Comparison of ENCODE assay signal across 8 cellular contexts in genomic region chr10:96090463-96090800, GRCh38. TPM values are rescaled to one million over a fixed set of nuclear protein-coding genes. Genes with fewer than 3 reads are reported as not detected.
DNase-seq lines count a peak whose midpoint lies in the region; ATAC-seq and TF ChIP-seq lines count a peak whose summit lies in the region.

No MANE protein-coding gene starts in this region.

- H3K9me2 ChIP-seq in PC-3 (replicated peaks; ENCODE audit: low read length), result no peaks in the 10 kb centered on the region

- H3K79me2 ChIP-seq in DND-41 (ENCODE audit: insufficient read depth, low read length) (no peaks in the 10 kb centered on the region; the same call in none of the 2 replicates), PC-3 (ENCODE audit: low read length) (no peaks in the 10 kb centered on the region)

- H3K4me2 ChIP-seq in DND-41 (ENCODE audit: insufficient read depth, low read length) (peak overlapping the region; percentile 70), PC-3 (ENCODE audit: low read length) (peak overlapping the region; percentile 98)

- intact Hi-C loops in PC-3 (cut with micrococcal nuclease), result loop anchor here (1.0 kb wide), 1 partner anchor 40 kb away; the partner anchor contains the start of gene ZNF518A

- TF ChIP-seq CTCF in DND-41 (IDR thresholded peaks at IDR 0.05; ENCODE audit: borderline replicate concordance, extremely low read depth, low read length, poor library complexity, severe bottlenecking) (no peak), PC-3 (conservative IDR thresholded peaks at IDR 0.05; ENCODE audit: low read depth, low read length) (no peak)

- CTCF ChIA-PET in PC-3 (lab: Charles Lee), result no interaction called here

- H3K9me3 ChIP-seq in DND-41 (ENCODE audit: insufficient read depth, low read length, severe bottlenecking), result no peaks in the 10 kb centered on the region
- H3K9me3 ChIP-seq in PC-3 (ENCODE audit: low read length), result no peaks in the 10 kb centered on the region
- peaks cover 3 to 4% of the 10 kb centered on the region in 2 donors for H3K9me3 ChIP-seq in duodenal mucosa (ENCODE audit: control insufficient read depth in 1 of 2, low read length in 2 of 2)

- no peaks in the 10 kb centered on the region for H3F3A ChIP-seq in PC-3 (ENCODE audit: low read length, unreplicated experiment)

- no peaks in the 10 kb centered on the region for H3K27me3 ChIP-seq in DND-41 (ENCODE audit: insufficient read depth, low read length, poor library complexity)
- H3K27me3 ChIP-seq in PC-3 (ENCODE audit: low read length), result peaks cover 20% of the 10 kb centered on the region
- H3K27me3 ChIP-seq in duodenal mucosa (ENCODE audit: control insufficient read depth in 1 of 2, insufficient read depth in 2 of 2, low read length in 2 of 2), result peaks cover 11 to 20% of the 10 kb centered on the region in 2 donors
- H3K27me3 ChIP-seq in rectal smooth muscle tissue (ENCODE audit: control insufficient read depth, insufficient read depth, low read length), result peaks cover 1% of the 10 kb centered on the region

- H2AFZ ChIP-seq in DND-41 (ENCODE audit: low read depth, low read length) (peak overlapping the region; percentile 92), PC-3 (ENCODE audit: low read length) (peak overlapping the region; percentile 99)

- H3K9ac ChIP-seq in DND-41 (ENCODE audit: low read depth, low read length) (peak overlapping the region; percentile 87), PC-3 (ENCODE audit: low read length) (peak overlapping the region; percentile 94), duodenal mucosa (ENCODE audit: low read depth in 1 of 2, low read length in 2 of 2) (peak overlapping the region in 1 of 2 donors; percentile 88), rectal smooth muscle tissue (ENCODE audit: low read length) (peak overlapping the region; percentile 53)

- H4K20me1 ChIP-seq in DND-41 (ENCODE audit: insufficient read depth, low read length), result no peaks in the 10 kb centered on the region
- H4K20me1 ChIP-seq in PC-3 (ENCODE audit: low read length), result no peaks in the 10 kb centered on the region

- H3K27ac ChIP-seq in DND-41 (ENCODE audit: low read length) (peak overlapping the region; percentile 98), PC-3 (ENCODE audit: low read length) (peak overlapping the region; percentile 92), duodenal mucosa (ENCODE audit: low read depth, low read length) (peak overlapping the region; percentile 65), rectal smooth muscle tissue (ENCODE audit: low read depth, low read length) (peak overlapping the region; percentile 93)

- no peaks in the 10 kb centered on the region for H3K36me3 ChIP-seq in DND-41 (ENCODE audit: insufficient read depth, low read length)
- no peaks in the 10 kb centered on the region for H3K36me3 ChIP-seq in PC-3 (ENCODE audit: low read depth, low read length)
- no peaks in the 10 kb centered on the region for H3K36me3 ChIP-seq in duodenal mucosa (ENCODE audit: control insufficient read depth in 1 of 2, insufficient read depth in 2 of 2, low read length in 2 of 2)
- H3K36me3 ChIP-seq in rectal smooth muscle tissue (ENCODE audit: control insufficient read depth, insufficient read depth, low read length), result no peaks in the 10 kb centered on the region

- TSS peak; percentile 94 for BruUV-seq in PC-3 (replicated peaks; lab: Mats Ljungman, UMichigan)

- no peak for DNase-seq in DND-41
- DNase-seq in PC-3, result no peak
- no peak for DNase-seq in G401 (ENCODE audit: low spot score)
- DNase-seq in DMS153 treated with DMSO at 0.1 percent for 48 hours (lab: John Stamatoyannopoulos, UW; ENCODE audit: unreplicated experiment), result no peak

- in situ Hi-C loops in G401 (cut with HindIII; ENCODE audit: low sequenced_read_pairs), result no loop called here

- POLR2A ChIA-PET in PC-3 (lab: Charles Lee; ENCODE audit: unreplicated experiment), result no interaction called here

- H3K4me1 ChIP-seq in DND-41 (ENCODE audit: insufficient read depth, low read length) (peaks cover 20% of the 10 kb centered on the region), PC-3 (ENCODE audit: insufficient read depth, low read length) (peaks cover 13% of the 10 kb centered on the region), duodenal mucosa (ENCODE audit: control insufficient read depth in 1 of 2, insufficient read depth in 2 of 2, low read length in 2 of 2) (peaks cover 3 to 9% of the 10 kb centered on the region in 2 donors), rectal smooth muscle tissue (ENCODE audit: control insufficient read depth, insufficient read depth, low read length) (peaks cover 4% of the 10 kb centered on the region)

- H3K4me3 ChIP-seq in DND-41 (ENCODE audit: low read depth in 1 of 2, low read length in 2 of 2) (peak overlapping the region; percentile 51 to 70), PC-3 (ENCODE audit: low read length) (peak overlapping the region; percentile 83), duodenal mucosa (ENCODE audit: low read depth in 1 of 2, low read length in 2 of 2) (peak overlapping the region; percentile 89 to 94), rectal smooth muscle tissue (ENCODE audit: low read length) (peak overlapping the region; percentile 99)

- ATAC-seq in DND-41 (ENCODE audit: insufficient read depth, low read depth), result 0 out of 3 replicates have a peak, but pooled peaks have one; percentile 1
- ATAC-seq in PC-3, result no peak
- no peak for ATAC-seq in GM21737 (IDR thresholded peaks at IDR 0.05; ENCODE audit: unreplicated experiment)
- no peak for ATAC-seq in HG03469 (IDR thresholded peaks at IDR 0.05; ENCODE audit: unreplicated experiment)

RNA-seq across cellular contexts. Expression of gene ZNF518A, which starts 39.7 kb away (rescaled TPM):
- 0.69 TPM in 2 replicates for total RNA-seq in PC-3 (2014; rRNA removed)
- 16.6 and 17.1 TPM in 2 replicates for total RNA-seq in G401 (2014; rRNA removed; shearing (Covaris generic))

RNA-seq across cellular contexts. Expression of gene CCNJ, which starts 47.0 kb away (rescaled TPM):
- 3.2 and 3.9 TPM in 2 replicates for total RNA-seq in PC-3 (2014; rRNA removed)
- 6.2 and 8.1 TPM in 2 replicates for total RNA-seq in G401 (2014; rRNA removed; shearing (Covaris generic))

Comparison
In these comparisons a context has a peak if more than half of its experiments do, and no peak if none do; other contexts are left out.
1. RNA of gene ZNF518A, which starts 39.7 kb away (total RNA-seq): 16.6 to 17.1 TPM in G401; 0.69 TPM in PC-3; every median in the first group is over 10 times any median in the second.
2. Peak in every context shown above with its lines, with median percentiles within 50 percentile points of each other: H3K27ac ChIP-seq and H3K4me3 ChIP-seq.